In genomic region chr7:151175793-151176311, GRCh38 we compare ENCODE assay signal across 19 cellular contexts. TPM values are rescaled to one million over a fixed set of nuclear protein-coding genes. Genes with fewer than 3 reads are reported as not detected.
A peak's percentile ranks its signal among the peaks of the same experiment; 100 is the strongest.
DNase-seq lines count a peak whose midpoint lies in the region; FAIRE-seq and TF ChIP-seq lines count a peak whose summit lies in the region.
"Had no signal": no experiment of that assay in that cellular context is flagged by ENCODE, and none has a peak within 500 bp of the region (broad histone marks: within the 10 kb centered on the region; RNA-seq: fewer than 3 reads in every experiment).

No MANE protein-coding gene starts in this region.

- FAIRE-seq in bronchial epithelial cell (lab: Jason Lieb, UNC) (no peak), D721Med (lab: Jason Lieb, UNC) (no peak)
- FAIRE-seq: A549, urothelium cell line had no signal

- H3K4me1 ChIP-seq in stomach (peaks cover 0 to 10% (median 5%) of the 10 kb centered on the region in 4 donors), Peyer's patch (no peaks in the 10 kb centered on the region)
- H3K4me1 ChIP-seq: A549, right atrium auricular region had no signal

- no peaks in the 10 kb centered on the region for H3K36me3 ChIP-seq in bronchial epithelial cell (ENCODE audit: control insufficient read depth, insufficient read depth, low read length)
- no peaks in the 10 kb centered on the region for H3K36me3 ChIP-seq in stomach
- no peaks in the 10 kb centered on the region for H3K36me3 ChIP-seq in Peyer's patch
- H3K36me3 ChIP-seq: neutrophil, right atrium auricular region had no signal

- H3K27me3 ChIP-seq in bronchial epithelial cell (ENCODE audit: control insufficient read depth, insufficient read depth, low read length) = peaks cover 9% of the 10 kb centered on the region
- H3K27me3 ChIP-seq in stomach = peaks cover 0 to 95% (median 44%) of the 10 kb centered on the region in 3 donors
- H3K27me3 ChIP-seq in Peyer's patch = peaks cover 0 to 4% of the 10 kb centered on the region in 2 donors
- H3K27me3 ChIP-seq: right atrium auricular region had no signal

- DNase-seq in activated CD8-positive, alpha-beta memory T cell treated with anti-CD3 and anti-CD28 coated beads, Interleukin-2, amount 50 U/mL, for 48 hours = peak; percentile 32
- no peak for DNase-seq in activated CD8-positive, alpha-beta memory T cell treated with anti-CD3 and anti-CD28 coated beads, Interleukin-2, amount 50 U/mL, for 4 hours
- DNase-seq in bronchial epithelial cell (ENCODE audit: low read depth) (no peak), stomach (peak; percentile 24), D721Med (ENCODE audit: insufficient read length, low spot score) (no peak), Peyer's patch (no peak)
- DNase-seq: C1 segment of cervical spinal cord, DMS79, NCI-H1092, NCI-H2171 had no signal

- no peak for TF ChIP-seq EP300 in stomach (IDR thresholded peaks at IDR 0.05)

- TF ChIP-seq POLR2A in stomach (IDR thresholded peaks at IDR 0.05) (no peak), Peyer's patch (IDR thresholded peaks at IDR 0.05) (no peak)

- TF ChIP-seq CTCF in bronchial epithelial cell (IDR thresholded peaks at IDR 0.05; ENCODE audit: insufficient read depth, low read length, severe bottlenecking) (peak; percentile 4), stomach (IDR thresholded peaks at IDR 0.05) (no peak), D721Med (IDR thresholded peaks at IDR 0.05; ENCODE audit: insufficient read depth, missing control alignments) (no peak), Peyer's patch (IDR thresholded peaks at IDR 0.05) (no peak)

- H3K4me3 ChIP-seq in bronchial epithelial cell (ENCODE audit: low read depth, low read length) = no peak overlapping the region
- H3K4me3 ChIP-seq in stomach = no peak overlapping the region
- no peak overlapping the region for H3K4me3 ChIP-seq in Peyer's patch
- H3K4me3 ChIP-seq: A549, heart left ventricle, right atrium auricular region had no signal

- H3K9me3 ChIP-seq in stomach (no peaks in the 10 kb centered on the region), Peyer's patch (no peaks in the 10 kb centered on the region)
- H3K9me3 ChIP-seq: A549, heart left ventricle, neutrophil, right atrium auricular region had no signal

- WGBS in stomach, 5 donors = 65 to 74% (median 69%) methylated on average over 9 to 23 of the region's 23 CpGs

- intact Hi-C loops in stomach (cut with DNase I; ENCODE audit: low total_unique reads) = no loop called here

- no peak overlapping the region for H3K27ac ChIP-seq in stomach
- H3K27ac ChIP-seq in Peyer's patch = no peak overlapping the region
- H3K27ac ChIP-seq: A549, heart left ventricle, neutrophil, right atrium auricular region had no signal

RNA-seq across cellular contexts. Expression of gene GBX1, which starts 8.4 kb away (rescaled TPM):
- total RNA-seq in bronchial epithelial cell (not detected in 2 replicates), stomach (not detected), Peyer's patch (not detected)
- polyA plus RNA-seq in stomach = not detected
- total RNA-seq: activated T-helper 2 cell treated with anti-CD3 and anti-CD28 coated beads, Interferon-gamma antibody, Interleukin-2, Interleukin-4, amounts not matched to agents 10 μg/mL and 5 μg/mL and 100 μg/mL, durations not matched to agents 14 hours and 24 hours and 36 hours; kidney epithelial cell; right atrium auricular region had no signal
- polyA plus RNA-seq: A549, adipose tissue had no signal

RNA-seq across cellular contexts. Expression of gene ASB10, which starts 11.2 kb away (rescaled TPM):
- not detected in 2 replicates for total RNA-seq in bronchial epithelial cell
- not detected for total RNA-seq in stomach
- under 1 TPM in 1 of 3 donors, not detected in 2; 0.05 TPM for polyA plus RNA-seq in stomach
- not detected for total RNA-seq in Peyer's patch
- total RNA-seq: activated T-helper 2 cell treated with anti-CD3 and anti-CD28 coated beads, Interferon-gamma antibody, Interleukin-2, Interleukin-4, amounts not matched to agents 10 μg/mL and 5 μg/mL and 100 μg/mL, durations not matched to agents 14 hours and 24 hours and 36 hours; kidney epithelial cell had no signal
- polyA plus RNA-seq: A549, adipose tissue had no signal

RNA-seq across cellular contexts. Expression of gene H2BK1, which starts 34.4 kb away (rescaled TPM):
- not detected in 2 replicates for total RNA-seq in bronchial epithelial cell
- total RNA-seq in stomach = not detected
- polyA plus RNA-seq in stomach = not detected
- not detected for total RNA-seq in Peyer's patch
- total RNA-seq: activated T-helper 2 cell treated with anti-CD3 and anti-CD28 coated beads, Interferon-gamma antibody, Interleukin-2, Interleukin-4, amounts not matched to agents 10 μg/mL and 5 μg/mL and 100 μg/mL, durations not matched to agents 14 hours and 24 hours and 36 hours; cardiac septum; heart left ventricle; kidney epithelial cell; right atrium auricular region had no signal
- polyA plus RNA-seq: A549, adipose tissue, heart left ventricle had no signal

RNA-seq across cellular contexts. Expression of gene ABCF2, which starts 51.2 kb away (rescaled TPM):
- total RNA-seq in bronchial epithelial cell (60.9 and 85.8 TPM in 2 replicates), stomach (10 to 100 TPM in 3 of 5 donors, 1 to 10 TPM in 2; 5.2 to 28.0 (median 13.4) TPM), Peyer's patch (10 to 100 TPM; 20.7 to 29.7 (median 26.4) TPM)
- 10 to 100 TPM; 14.3 to 16.3 (median 16.1) TPM for polyA plus RNA-seq in stomach

RNA-seq across cellular contexts. Expression of gene CHPF2, which starts 56.4 kb away (rescaled TPM):
- total RNA-seq in bronchial epithelial cell (23.4 and 25.0 TPM in 2 replicates), stomach (100 to 1,000 TPM in 1 of 5 donors, 10 to 100 TPM in 4; 12.8 to 100 (median 66.9) TPM), Peyer's patch (10 to 100 TPM; 31.4 to 50.2 (median 43.2) TPM)
- polyA plus RNA-seq in stomach = 10 to 100 TPM in 2 of 3 donors, 1 to 10 TPM in 1; 5.8 to 15.5 (median 13.8) TPM

Comparison
In these comparisons a context has a peak if more than half of its experiments do, and no peak if none do; other contexts are left out.
1. DNase-seq: peak in activated CD8-positive, alpha-beta memory T cell treated with anti-CD3 and anti-CD28 coated beads, Interleukin-2, amount 50 U/mL, for 48 hours (single experiment) and stomach (single experiment); none in activated CD8-positive, alpha-beta memory T cell treated with anti-CD3 and anti-CD28 coated beads, Interleukin-2, amount 50 U/mL, for 4 hours (single experiment), bronchial epithelial cell (single experiment), D721Med (single experiment) and Peyer's patch (0 of 3).